ENCODE assay signal across 1 cellular context in genomic region chr3:43583481-43583880, GRCh38.
TF ChIP-seq lines count a peak whose summit lies in the region.

No MANE protein-coding gene starts in this region.

TF ChIP-seq in IMR-90, 13 proteins besides CTCF, POLR2A, EP300 and RAD21:
- no peak for TF ChIP-seq MAZ (IDR thresholded peaks at IDR 0.05; ENCODE audit: borderline replicate concordance, low read depth, low read length)
- no peak for TF ChIP-seq FOS (IDR thresholded peaks at IDR 0.05; ENCODE audit: low read depth, low read length)
- TF ChIP-seq RCOR1 (IDR thresholded peaks at IDR 0.05; ENCODE audit: insufficient replicate concordance, low read length) = no peak
- no peak for TF ChIP-seq CHD1 (IDR thresholded peaks at IDR 0.05; ENCODE audit: low read depth, low read length)
- no peak for TF ChIP-seq CEBPB (IDR thresholded peaks at IDR 0.05; ENCODE audit: low read depth, low read length)
- TF ChIP-seq ELK1 (IDR thresholded peaks at IDR 0.05; ENCODE audit: borderline replicate concordance, low read depth, low read length) = no peak
- TF ChIP-seq USF2 (IDR thresholded peaks at IDR 0.05; ENCODE audit: low read depth, low read length) = no peak
- no peak for TF ChIP-seq MAFK (IDR thresholded peaks at IDR 0.05; ENCODE audit: low read depth, low read length)
- no peak for TF ChIP-seq NFE2L2 (IDR thresholded peaks at IDR 0.05; ENCODE audit: low read depth, low read length)
- TF ChIP-seq RFX5 (IDR thresholded peaks at IDR 0.05; ENCODE audit: low read depth, low read length) = no peak
- TF ChIP-seq MXI1 (IDR thresholded peaks at IDR 0.05; ENCODE audit: borderline replicate concordance, low read depth, low read length) = no peak
- no peak for TF ChIP-seq SMC3 (IDR thresholded peaks at IDR 0.05; ENCODE audit: low read depth, low read length)
- TF ChIP-seq BHLHE40 (IDR thresholded peaks at IDR 0.05; ENCODE audit: low read depth, low read length) = no peak
